8 cellular contexts compared by ENCODE assay signal in the genomic region with DNA sequence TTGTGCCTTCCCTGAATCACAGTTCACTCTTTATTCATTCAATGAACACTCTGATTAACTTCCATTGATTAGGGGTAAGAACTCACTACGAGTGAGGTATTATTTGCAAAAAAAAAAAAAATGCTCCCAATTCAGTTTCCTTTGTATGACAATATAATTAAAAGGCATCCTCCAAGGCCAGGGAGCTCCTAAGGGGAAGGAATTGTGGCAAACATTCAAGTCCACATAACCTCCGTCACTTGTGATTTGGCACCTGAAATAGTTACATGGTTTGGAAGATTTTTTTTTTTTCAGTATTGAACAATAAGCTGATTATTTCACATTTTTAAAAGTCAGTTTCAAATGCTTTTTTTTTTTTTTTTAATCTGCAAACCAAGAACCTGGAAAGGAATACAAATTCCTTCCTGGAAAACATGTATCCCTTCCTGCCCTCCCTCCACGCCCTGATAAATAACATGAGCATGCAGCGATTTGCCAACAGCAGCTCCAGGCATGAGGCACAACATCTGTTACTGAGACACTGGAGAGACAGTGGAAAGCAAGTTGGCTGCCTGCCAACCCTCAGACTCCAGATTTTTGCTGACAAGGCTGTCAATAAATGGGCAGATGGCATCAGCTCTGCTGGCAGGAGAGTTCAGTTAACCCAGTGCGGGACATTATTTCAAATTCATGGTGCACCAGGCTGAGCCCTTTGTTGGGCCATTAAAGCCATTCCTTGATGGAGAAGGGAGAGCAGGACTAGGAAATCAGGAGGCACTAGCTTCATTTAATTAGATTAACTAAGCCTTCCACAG.
DNase-seq lines count a peak whose midpoint lies in the region; ATAC-seq and TF ChIP-seq lines count a peak whose summit lies in the region.

No MANE protein-coding gene starts in this region.

- no peaks in the 10 kb centered on the region for H3K9me3 ChIP-seq in mucosa of descending colon

- H3K4me1 ChIP-seq in mucosa of descending colon (ENCODE audit: low read depth), result no peaks in the 10 kb centered on the region

- DNase-seq in DMS79 treated with DMSO at 0.1 percent for 48 hours (lab: John Stamatoyannopoulos, UW) (peak; percentile 80), NCI-H446 (lab: John Stamatoyannopoulos, UW) (peak; percentile 95 to 99), dedifferentiated amniotic fluid mesenchymal stem cell (ENCODE audit: extremely low spot score) (peak; percentile 69), mucosa of descending colon (peak in 2 of 3 donors; percentile 23 to 37), T-helper 9 cell (no peak)

- intact Hi-C loops in mucosa of descending colon (cut with DNase I, micrococcal nuclease), result no loop called here

- ATAC-seq in mucosa of descending colon, result peak; percentile 47
- ATAC-seq in GM18502 (IDR thresholded peaks at IDR 0.05; ENCODE audit: poor library complexity, unreplicated experiment), result no peak
- ATAC-seq in GM21423 (IDR thresholded peaks at IDR 0.05; ENCODE audit: unreplicated experiment), result no peak
- no peak for ATAC-seq in GM18517 (IDR thresholded peaks at IDR 0.05; ENCODE audit: unreplicated experiment)

- TF ChIP-seq CTCF in mucosa of descending colon (IDR thresholded peaks at IDR 0.05), result no peak

- H3K36me3 ChIP-seq in mucosa of descending colon (ENCODE audit: low read depth), result no peaks in the 10 kb centered on the region

- H3K4me3 ChIP-seq in mucosa of descending colon, result no peak overlapping the region
